ENCODE assay signal across 8 cellular contexts in the genomic region with DNA sequence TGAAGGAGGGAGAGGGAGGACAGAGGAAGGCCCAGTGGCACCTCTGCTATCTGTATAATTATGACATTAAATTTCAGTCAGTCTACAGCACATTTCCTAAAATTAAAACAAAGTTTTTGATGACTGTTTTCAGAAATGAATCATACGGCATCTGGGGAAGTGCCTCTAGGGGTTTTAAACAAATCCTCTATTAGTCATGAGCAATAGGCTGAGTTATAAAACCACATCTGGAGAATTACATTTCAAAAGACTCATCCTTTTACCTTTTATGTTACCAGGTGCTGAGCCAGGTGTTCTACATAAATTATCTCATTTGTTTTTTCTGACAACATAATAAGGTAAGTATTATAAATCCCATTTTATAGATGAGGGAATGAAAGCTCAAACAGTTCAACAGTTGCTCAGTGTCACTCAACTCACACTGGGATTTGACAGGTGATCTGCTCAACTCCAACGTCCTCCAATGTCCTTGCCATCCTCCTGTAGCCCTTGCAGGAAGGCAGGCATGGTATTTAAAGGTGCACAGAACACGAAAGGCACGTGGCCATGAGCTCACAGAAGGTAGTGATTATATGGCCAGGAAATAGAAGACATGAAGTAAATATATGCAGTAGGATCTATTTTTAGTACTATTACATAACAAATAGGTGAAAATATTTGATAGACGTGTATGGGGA.
DNase-seq lines count a peak whose midpoint lies in the region; ATAC-seq and TF ChIP-seq lines count a peak whose summit lies in the region.

No MANE protein-coding gene starts in this region.

- DNase-seq in RKO (ENCODE audit: low spot score) (peak; percentile 35), omental fat pad (ENCODE audit: low spot score) (no peak), amygdala (lab: John Stamatoyannopoulos, UW) (no peak), putamen (ENCODE audit: low spot score) (no peak), CD14-positive monocyte (ENCODE audit: low spot score) (no peak)
- no peak for DNase-seq in naive thymus-derived CD8-positive, alpha-beta T cell

- ATAC-seq in GM18520 (IDR thresholded peaks at IDR 0.05; ENCODE audit: unreplicated experiment) (peak; percentile 69), HG02588 (IDR thresholded peaks at IDR 0.05; ENCODE audit: unreplicated experiment) (peak; percentile 58), omental fat pad (ENCODE audit: low FRiP score) (peak; percentile 68)
- no peak for ATAC-seq in naive thymus-derived CD8-positive, alpha-beta T cell

- no peaks in the 10 kb centered on the region for H3K9me3 Mint-ChIP-seq in naive thymus-derived CD8-positive, alpha-beta T cell
- peaks cover 0 to 9% (median 0%) of the 10 kb centered on the region in 7 donors for H3K9me3 Mint-ChIP-seq in CD14-positive monocyte

- H3K36me3 Mint-ChIP-seq in naive thymus-derived CD8-positive, alpha-beta T cell, result no peaks in the 10 kb centered on the region
- H3K36me3 Mint-ChIP-seq in CD14-positive monocyte, result no peaks in the 10 kb centered on the region

- peaks cover 0 to 7% (median 0%) of the 10 kb centered on the region in 5 donors for H3K27me3 Mint-ChIP-seq in naive thymus-derived CD8-positive, alpha-beta T cell
- H3K27me3 Mint-ChIP-seq in CD14-positive monocyte (ENCODE audit: low read depth in 3 of 3), result peaks cover 0 to 1% (median 0%) of the 10 kb centered on the region in 3 donors

- no peak overlapping the region for H3K4me3 Mint-ChIP-seq in naive thymus-derived CD8-positive, alpha-beta T cell
- no peak overlapping the region for H3K4me3 Mint-ChIP-seq in CD14-positive monocyte

- H3K4me1 Mint-ChIP-seq in naive thymus-derived CD8-positive, alpha-beta T cell, result peaks cover 2 to 12% (median 4%) of the 10 kb centered on the region in 4 donors
- peaks cover 4% of the 10 kb centered on the region for H3K4me1 Mint-ChIP-seq in CD14-positive monocyte

- no peak overlapping the region for H3K27ac Mint-ChIP-seq in naive thymus-derived CD8-positive, alpha-beta T cell
- no peak overlapping the region for H3K27ac Mint-ChIP-seq in CD14-positive monocyte

- intact Hi-C loops in CD14-positive monocyte (cut with micrococcal nuclease), result no loop called here

- TF ChIP-seq CTCF in omental fat pad (IDR thresholded peaks at IDR 0.05) (no peak), CD14-positive monocyte (IDR thresholded peaks at IDR 0.05) (no peak)

- POLR2A ChIA-PET in naive thymus-derived CD8-positive, alpha-beta T cell (lab: Charles Lee), result no interaction called here

Comparison
In these comparisons a context has a peak if more than half of its experiments do, and no peak if none do; other contexts are left out.
1. ATAC-seq: peak in GM18520 (single experiment), HG02588 (single experiment) and omental fat pad (single experiment); none in naive thymus-derived CD8-positive, alpha-beta T cell (0 of 2).